ENCODE assay signal across 8 cellular contexts in the genomic region with DNA sequence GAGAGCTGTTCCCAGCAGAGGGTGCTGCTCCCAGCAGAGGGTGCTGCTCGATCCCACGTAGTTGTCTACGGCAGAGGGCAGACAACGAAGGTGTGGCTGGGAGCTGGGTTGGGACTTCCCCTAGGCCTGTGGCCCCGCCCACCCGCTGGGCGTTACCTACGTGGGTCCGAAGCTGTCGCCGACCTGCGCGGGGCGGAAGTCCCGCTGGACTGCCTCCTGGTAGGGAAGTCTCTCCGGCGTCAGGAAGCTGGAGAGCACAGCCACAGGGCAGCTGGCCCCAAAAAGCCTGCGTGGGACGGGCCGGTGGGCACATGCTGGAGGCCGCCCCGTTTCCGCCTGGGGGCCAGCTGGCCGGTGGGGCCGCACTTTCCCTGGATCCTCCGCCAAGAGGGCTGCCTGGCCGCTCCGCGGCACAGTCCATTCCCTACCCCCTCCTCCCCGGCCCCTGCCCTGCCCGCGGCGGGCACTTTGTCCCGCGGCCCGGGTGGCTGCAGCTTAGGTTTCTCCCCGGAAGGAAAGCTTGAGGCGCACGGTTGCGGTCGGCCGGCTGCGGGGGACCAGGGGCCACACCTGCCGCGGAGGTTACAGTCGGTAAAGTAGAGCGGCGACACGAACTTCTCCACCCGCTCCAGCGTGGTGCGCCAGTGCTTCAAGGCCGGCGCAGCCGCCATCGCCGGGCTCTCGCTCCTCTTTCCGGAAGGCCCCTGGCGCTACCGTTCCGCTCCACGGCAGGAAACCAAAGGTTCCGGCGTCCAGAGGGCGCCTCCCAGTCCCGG. TPM values are rescaled to one million over a fixed set of nuclear protein-coding genes. Genes with fewer than 3 reads are reported as not detected.
DNase-seq lines count a peak whose midpoint lies in the region; ATAC-seq and TF ChIP-seq lines count a peak whose summit lies in the region.

A gene (minus strand): TSS at position 695 of the 776 bp plus-strand sequence. CDS start 24 bp downstream, at position 671.

- TF ChIP-seq POLR2A in suprapubic skin (IDR thresholded peaks at IDR 0.05): peak; percentile 64 to 73

- WGBS in SK-N-SH (ENCODE audit: low lambda C conversion rate): 2% methylated on average over 29 of the region's 67 CpGs
- WGBS in suprapubic skin: under 1% methylated on average over 22 of the region's 67 CpGs

- peaks cover 10% of the 10 kb centered on the region for H3F3A ChIP-seq in SK-N-SH (replicated peaks; ENCODE audit: insufficient read depth)

- H3K79me2 ChIP-seq in SK-N-SH (ENCODE audit: insufficient read depth): peaks cover 40% of the 10 kb centered on the region

- peak; percentile 64 for TF ChIP-seq RAD21 in SK-N-SH (IDR thresholded peaks at IDR 0.05; ENCODE audit: low read length)

- H3K27ac ChIP-seq in SK-N-SH (ENCODE audit: low read depth in 2 of 2, low read length in 1 of 2) (peak within 1 kb of the TSS; percentile 90 to 92), suprapubic skin (peak within 1 kb of the TSS; percentile 95)

- CTCF ChIA-PET in SK-N-SH (lab: Yijun Ruan, JAX): interaction anchor here (0.5 to 3.5 kb wide), 49 partner anchors 9 to 845 kb away, joined by 3 to 29 read pairs (median 4); a partner anchor contains a TSS

- H3K4me3 ChIP-seq in SK-N-SH (ENCODE audit: low read depth in 2 of 2, low read length in 1 of 2): peak within 1 kb of the TSS; percentile 73 to 92
- H3K4me3 ChIP-seq in suprapubic skin: peak within 1 kb of the TSS; percentile 71

- H2AFZ ChIP-seq in SK-N-SH (ENCODE audit: low read depth): peak within 1 kb of the TSS; percentile 74; the same call in 1 of the 2 replicates

- ATAC-seq in HG02588 (IDR thresholded peaks at IDR 0.05; ENCODE audit: unreplicated experiment): peak; percentile 83

- peak within 1 kb of the TSS; percentile 96 for H3K9ac ChIP-seq in SK-N-SH

- TF ChIP-seq CTCF in GM10266 (IDR thresholded peaks at IDR 0.05; ENCODE audit: control insufficient read depth, insufficient read depth, low read depth, missing control alignments) (peak; percentile 84), SK-N-SH (IDR thresholded peaks at IDR 0.05) (peak; percentile 75; the same call in 1 of the 2 replicates), suprapubic skin (IDR thresholded peaks at IDR 0.05) (peak; percentile 51 to 79)

- no peaks in the 10 kb centered on the region; the same call in 1 of the 2 replicates for H4K20me1 ChIP-seq in SK-N-SH (ENCODE audit: insufficient read depth)

- H3K4me1 ChIP-seq in SK-N-SH (ENCODE audit: control insufficient read depth in 1 of 2, insufficient read depth in 2 of 2, low read depth in 1 of 2, low read length in 1 of 2) (peaks cover 5 to 16% of the 10 kb centered on the region in 2 experiments; a peak in 3 of 4 replicates), suprapubic skin (peaks cover 26% of the 10 kb centered on the region)

- POLR2A ChIA-PET in SK-N-SH (lab: Yijun Ruan, JAX): interaction anchor here (0.7 to 2.5 kb wide), 15 partner anchors 8 to 314 kb away, joined by 3 to 21 read pairs (median 6); a partner anchor contains a TSS

- TF ChIP-seq EP300 in SK-N-SH (IDR thresholded peaks at IDR 0.05; ENCODE audit: borderline replicate concordance in 1 of 2, low read depth in 1 of 2, low read length in 1 of 2) (0 out of 4 replicates have a peak, but pooled peaks of 1 of the 2 experiments have one; percentile 61), suprapubic skin (IDR thresholded peaks at IDR 0.05) (no peak)

- no peaks in the 10 kb centered on the region for H3K9me2 ChIP-seq in SK-N-SH

- H3K4me2 ChIP-seq in SK-N-SH: peak within 1 kb of the TSS; percentile 92

- H3K36me3 ChIP-seq in SK-N-SH (replicated peaks in 1 of 2; ENCODE audit: control insufficient read depth in 1 of 2, insufficient read depth in 2 of 2, low read length in 1 of 2): peaks cover 49 to 55% of the 10 kb centered on the region in 2 experiments
- peaks cover 62% of the 10 kb centered on the region for H3K36me3 ChIP-seq in suprapubic skin

- DNase-seq in GM10266 (ENCODE audit: extremely low spot score) (peak; percentile 95), NCI-H1048 (lab: John Stamatoyannopoulos, UW) (peak; percentile 96), SK-N-SH (peak; percentile 96), germinal center (ENCODE audit: low spot score) (peak; percentile 92), nucleus accumbens (lab: John Stamatoyannopoulos, UW) (peak in 55 of 56 donors; percentile 51 to 94 (median 79)), suprapubic skin (ENCODE audit: low spot score in 2 of 2) (peak; percentile 96)
- peak; percentile 93 for DNase-seq in activated naive CD4-positive, alpha-beta T cell treated with anti-CD3 and anti-CD28 coated beads, Interleukin-2, amount 50 U/mL, for 16 hours

- H3K9me3 ChIP-seq in SK-N-SH (no peaks in the 10 kb centered on the region), suprapubic skin (no peaks in the 10 kb centered on the region)

- H3K27me3 ChIP-seq in SK-N-SH (ENCODE audit: insufficient read depth) (no peaks in the 10 kb centered on the region), suprapubic skin (no peaks in the 10 kb centered on the region)

TF ChIP-seq in SK-N-SH, 30 proteins besides CTCF, POLR2A, EP300 and RAD21 (continues in another document):
- peak; percentile 50 for TF ChIP-seq NRF1 (IDR thresholded peaks at IDR 0.05; ENCODE audit: low read depth, low read length)
- no peak for TF ChIP-seq RFX5 (IDR thresholded peaks at IDR 0.05; ENCODE audit: low read length)
- TF ChIP-seq GATA2 (CRISPR knock-in tag; IDR thresholded peaks at IDR 0.05): no peak
- no peak for TF ChIP-seq FOXM1 (IDR thresholded peaks at IDR 0.05; ENCODE audit: low read depth)
- TF ChIP-seq JUND (IDR thresholded peaks at IDR 0.05): no peak
- peak; percentile 47; the same call in 1 of the 2 replicates for TF ChIP-seq TEAD4 (IDR thresholded peaks at IDR 0.05; ENCODE audit: borderline replicate concordance, insufficient read depth)
- no peak for TF ChIP-seq EZH2phosphoT487 (IDR thresholded peaks at IDR 0.05; ENCODE audit: borderline replicate concordance, low read depth)
- peak; percentile 41 for TF ChIP-seq RCOR1 (IDR thresholded peaks at IDR 0.05; ENCODE audit: low read length)
- peak; percentile 83 for TF ChIP-seq ELF1 (IDR thresholded peaks at IDR 0.05)
- TF ChIP-seq, protein P1, sequence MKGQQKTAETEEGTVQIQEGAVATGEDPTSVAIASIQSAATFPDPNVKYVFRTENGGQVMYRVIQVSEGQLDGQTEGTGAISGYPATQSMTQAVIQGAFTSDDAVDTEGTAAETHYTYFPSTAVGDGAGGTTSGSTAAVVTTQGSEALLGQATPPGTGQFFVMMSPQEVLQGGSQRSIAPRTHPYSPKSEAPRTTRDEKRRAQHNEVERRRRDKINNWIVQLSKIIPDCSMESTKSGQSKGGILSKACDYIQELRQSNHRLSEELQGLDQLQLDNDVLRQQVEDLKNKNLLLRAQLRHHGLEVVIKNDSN (IDR thresholded peaks at IDR 0.05; ENCODE audit: borderline replicate concordance, low read depth): peak; percentile 44
- TF ChIP-seq FOXJ3 (CRISPR knock-in tag; IDR thresholded peaks at IDR 0.05): no peak
- TF ChIP-seq, protein P2, sequence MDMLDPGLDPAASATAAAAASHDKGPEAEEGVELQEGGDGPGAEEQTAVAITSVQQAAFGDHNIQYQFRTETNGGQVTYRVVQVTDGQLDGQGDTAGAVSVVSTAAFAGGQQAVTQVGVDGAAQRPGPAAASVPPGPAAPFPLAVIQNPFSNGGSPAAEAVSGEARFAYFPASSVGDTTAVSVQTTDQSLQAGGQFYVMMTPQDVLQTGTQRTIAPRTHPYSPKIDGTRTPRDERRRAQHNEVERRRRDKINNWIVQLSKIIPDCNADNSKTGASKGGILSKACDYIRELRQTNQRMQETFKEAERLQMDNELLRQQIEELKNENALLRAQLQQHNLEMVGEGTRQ (IDR thresholded peaks at IDR 0.05; ENCODE audit: borderline replicate concordance, low read depth, low read length): no peak
- TF ChIP-seq NFIC (IDR thresholded peaks at IDR 0.05; ENCODE audit: borderline replicate concordance): 0 out of 2 replicates have a peak, but pooled peaks have one; percentile 31
- peak; percentile 91 for TF ChIP-seq GABPA (IDR thresholded peaks at IDR 0.05; ENCODE audit: low read depth)
- TF ChIP-seq RXRA (IDR thresholded peaks at IDR 0.05; ENCODE audit: borderline replicate concordance, low read depth): peak; percentile 34; the same call in 1 of the 2 replicates
- TF ChIP-seq, protein P3, sequence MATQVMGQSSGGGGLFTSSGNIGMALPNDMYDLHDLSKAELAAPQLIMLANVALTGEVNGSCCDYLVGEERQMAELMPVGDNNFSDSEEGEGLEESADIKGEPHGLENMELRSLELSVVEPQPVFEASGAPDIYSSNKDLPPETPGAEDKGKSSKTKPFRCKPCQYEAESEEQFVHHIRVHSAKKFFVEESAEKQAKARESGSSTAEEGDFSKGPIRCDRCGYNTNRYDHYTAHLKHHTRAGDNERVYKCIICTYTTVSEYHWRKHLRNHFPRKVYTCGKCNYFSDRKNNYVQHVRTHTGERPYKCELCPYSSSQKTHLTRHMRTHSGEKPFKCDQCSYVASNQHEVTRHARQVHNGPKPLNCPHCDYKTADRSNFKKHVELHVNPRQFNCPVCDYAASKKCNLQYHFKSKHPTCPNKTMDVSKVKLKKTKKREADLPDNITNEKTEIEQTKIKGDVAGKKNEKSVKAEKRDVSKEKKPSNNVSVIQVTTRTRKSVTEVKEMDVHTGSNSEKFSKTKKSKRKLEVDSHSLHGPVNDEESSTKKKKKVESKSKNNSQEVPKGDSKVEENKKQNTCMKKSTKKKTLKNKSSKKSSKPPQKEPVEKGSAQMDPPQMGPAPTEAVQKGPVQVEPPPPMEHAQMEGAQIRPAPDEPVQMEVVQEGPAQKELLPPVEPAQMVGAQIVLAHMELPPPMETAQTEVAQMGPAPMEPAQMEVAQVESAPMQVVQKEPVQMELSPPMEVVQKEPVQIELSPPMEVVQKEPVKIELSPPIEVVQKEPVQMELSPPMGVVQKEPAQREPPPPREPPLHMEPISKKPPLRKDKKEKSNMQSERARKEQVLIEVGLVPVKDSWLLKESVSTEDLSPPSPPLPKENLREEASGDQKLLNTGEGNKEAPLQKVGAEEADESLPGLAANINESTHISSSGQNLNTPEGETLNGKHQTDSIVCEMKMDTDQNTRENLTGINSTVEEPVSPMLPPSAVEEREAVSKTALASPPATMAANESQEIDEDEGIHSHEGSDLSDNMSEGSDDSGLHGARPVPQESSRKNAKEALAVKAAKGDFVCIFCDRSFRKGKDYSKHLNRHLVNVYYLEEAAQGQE (IDR thresholded peaks at IDR 0.05; ENCODE audit: low read depth, low read length): peak; percentile 78
- peak; percentile 99 for TF ChIP-seq TAF1 (IDR thresholded peaks at IDR 0.05; ENCODE audit: borderline replicate concordance, low read depth, low read length)
- TF ChIP-seq TCF12 (IDR thresholded peaks at IDR 0.05): peak; percentile 37
- TF ChIP-seq MEF2A (IDR thresholded peaks at IDR 0.05; ENCODE audit: borderline replicate concordance, low read depth): peak; percentile 16; the same call in 1 of the 2 replicates
- peak; percentile 89 for TF ChIP-seq YY1 (IDR thresholded peaks at IDR 0.05; ENCODE audit: low read depth)

RNA-seq across cellular contexts. Expression of the gene that starts here (rescaled TPM):
- 132 and 169 TPM in 2 replicates for polyA plus RNA-seq in SK-N-SH (2012; rRNA removed)
- 8.8 and 16.5 TPM in 2 replicates for polyA plus RNA-seq in SK-N-SH (2012; cell fraction: cytosol; rRNA removed)
- polyA plus RNA-seq in SK-N-SH (2012; cell fraction: nucleus; rRNA removed): 1,319 and 1,662 TPM in 2 replicates
- total RNA-seq in suprapubic skin: 100 to 1,000 TPM in 3 of 4 donors, 10 to 100 TPM in 1; 97.2 to 527 (median 180) TPM

Comparison
In these comparisons a context has a peak if more than half of its experiments do, and no peak if none do; other contexts are left out.
1. Peak in every context shown above with its lines: DNase-seq, ATAC-seq, H3K4me3 ChIP-seq and H3K27ac ChIP-seq.